In the genomic region with DNA sequence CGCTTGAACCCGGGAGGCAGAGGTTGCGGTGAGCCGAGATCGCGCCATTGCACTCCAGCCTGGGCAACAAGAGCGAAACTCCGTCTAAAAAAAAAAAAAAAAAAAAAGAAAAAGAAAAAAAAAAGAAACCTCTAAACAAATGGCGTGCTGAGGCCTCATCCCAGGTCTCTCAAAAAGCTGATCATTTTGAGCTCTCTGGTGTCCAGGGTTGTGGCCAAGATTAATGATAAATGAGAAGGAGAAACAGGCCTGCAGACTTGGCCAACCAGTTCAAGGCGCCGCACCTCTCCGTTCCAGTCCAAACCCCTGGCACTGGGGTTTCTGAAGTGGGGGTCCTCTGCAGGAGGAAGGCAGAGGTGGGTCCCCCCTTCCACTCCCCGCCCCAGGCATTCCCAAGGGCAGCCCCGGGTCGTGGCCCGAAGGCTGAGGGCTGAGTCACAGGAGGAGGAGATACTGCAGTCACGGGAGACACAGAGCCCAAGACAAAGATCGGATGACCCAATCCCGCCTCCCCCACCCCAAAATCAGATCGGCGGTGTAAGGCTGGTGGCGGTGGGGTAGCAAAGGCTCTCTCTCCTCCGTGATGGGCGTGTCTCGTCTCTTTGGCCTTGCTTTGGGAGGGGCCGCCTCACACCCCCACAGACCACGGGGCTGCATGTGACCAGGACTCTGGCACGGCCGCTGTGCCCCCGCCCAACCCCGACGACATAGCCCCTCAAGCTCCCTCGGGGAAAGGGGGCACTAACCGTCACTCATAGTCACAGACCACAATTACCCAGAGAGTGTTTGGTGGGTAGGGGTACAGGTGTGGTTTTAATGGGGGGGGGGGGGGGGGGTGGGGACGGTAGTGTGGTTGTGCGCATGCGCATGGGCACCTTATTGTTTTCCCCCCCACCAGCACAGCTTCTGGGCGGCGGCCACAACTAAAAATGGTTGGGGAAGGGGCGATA, we compare ENCODE assay signal across 8 cellular contexts. TPM values are rescaled to one million over a fixed set of nuclear protein-coding genes. Genes with fewer than 3 reads are reported as not detected.
DNase-seq lines count a peak whose midpoint lies in the region; ATAC-seq and TF ChIP-seq lines count a peak whose summit lies in the region.

No MANE protein-coding gene starts in this region.

- H3K27ac Mint-ChIP-seq in activated T-cell treated with anti-CD3 and anti-CD28 coated beads, Interleukin-2, amount 50 U/mL, for 72 hours: no peak overlapping the region
- H3K27ac Mint-ChIP-seq in naive thymus-derived CD8-positive, alpha-beta T cell: peak overlapping the region in 9 of 10 donors; percentile 60 to 88 (median 82)

- no peaks in the 10 kb centered on the region for H3K9me3 Mint-ChIP-seq in activated T-cell treated with anti-CD3 and anti-CD28 coated beads, Interleukin-2, amount 50 U/mL, for 72 hours
- no peaks in the 10 kb centered on the region for H3K9me3 Mint-ChIP-seq in naive thymus-derived CD8-positive, alpha-beta T cell

- TF ChIP-seq CTCF in 22Rv1 (IDR thresholded peaks at IDR 0.05): no peak

- H3K27ac ChIP-seq in 22Rv1: peak overlapping the region; percentile 64

- POLR2A ChIA-PET in naive thymus-derived CD8-positive, alpha-beta T cell (lab: Charles Lee): interaction anchor here (0.5 to 3.8 kb wide), 13 partner anchors 9 to 1795 kb away, joined by 3 to 29 read pairs (median 4); partner anchors contain the start of genes IFI35 and RPL27

- H3K36me3 Mint-ChIP-seq in activated T-cell treated with anti-CD3 and anti-CD28 coated beads, Interleukin-2, amount 50 U/mL, for 72 hours (ENCODE audit: insufficient read depth in 2 of 2): no peaks in the 10 kb centered on the region
- no peaks in the 10 kb centered on the region for H3K36me3 Mint-ChIP-seq in naive thymus-derived CD8-positive, alpha-beta T cell

- peak; percentile 66 for DNase-seq in GF-D8 (lab: John Stamatoyannopoulos, UW)
- peak; percentile 49 for DNase-seq in NCI-H2227 treated with DMSO at 0.1 percent for 48 hours (lab: John Stamatoyannopoulos, UW)
- peak in 1 of 2 donors; percentile 30 for DNase-seq in activated T-cell treated with anti-CD3 and anti-CD28 coated beads, Interleukin-2, amount 50 U/mL, for 72 hours
- peak; percentile 51 for DNase-seq in fibroblast of the conjunctiva (ENCODE audit: low read depth)
- peak in 9 of 10 donors; percentile 15 to 72 (median 32) for DNase-seq in naive thymus-derived CD8-positive, alpha-beta T cell
- DNase-seq in midbrain (lab: John Stamatoyannopoulos, UW): no peak

- peaks cover 19% of the 10 kb centered on the region for H3K4me1 Mint-ChIP-seq in activated T-cell treated with anti-CD3 and anti-CD28 coated beads, Interleukin-2, amount 50 U/mL, for 72 hours (ENCODE audit: low read depth)
- H3K4me1 Mint-ChIP-seq in naive thymus-derived CD8-positive, alpha-beta T cell: peaks cover 26 to 56% (median 41%) of the 10 kb centered on the region in 4 donors

- peak overlapping the region; percentile 92 to 93 for H3K4me3 Mint-ChIP-seq in activated T-cell treated with anti-CD3 and anti-CD28 coated beads, Interleukin-2, amount 50 U/mL, for 72 hours
- H3K4me3 Mint-ChIP-seq in naive thymus-derived CD8-positive, alpha-beta T cell: peak overlapping the region; percentile 85 to 93 (median 89)

- no peak for ATAC-seq in activated T-cell treated with anti-CD3 and anti-CD28 coated beads, Interleukin-2, amount 50 U/mL, for 72 hours (replicated peaks in 1 of 2)
- peak in 1 of 2 donors; percentile 13 for ATAC-seq in naive thymus-derived CD8-positive, alpha-beta T cell
- ATAC-seq in GM18511 (IDR thresholded peaks at IDR 0.05; ENCODE audit: unreplicated experiment): no peak

- H3K27me3 Mint-ChIP-seq in activated T-cell treated with anti-CD3 and anti-CD28 coated beads, Interleukin-2, amount 50 U/mL, for 72 hours (ENCODE audit: low read depth): peaks cover 9% of the 10 kb centered on the region
- no peaks in the 10 kb centered on the region for H3K27me3 Mint-ChIP-seq in naive thymus-derived CD8-positive, alpha-beta T cell

RNA-seq across cellular contexts. Expression of gene VAT1, which starts 1.1 kb away (rescaled TPM):
- total RNA-seq in activated T-cell treated with anti-CD3 and anti-CD28 coated beads, Interleukin-2, amount 50 U/mL, for 72 hours: 10 to 100 TPM; 13.2 to 23.2 TPM
- total RNA-seq in naive thymus-derived CD8-positive, alpha-beta T cell: 10 to 100 TPM; 36.7 to 42.2 TPM
- 10 to 100 TPM; 24.7 to 33.9 (median 28.2) TPM for polyA plus RNA-seq in naive thymus-derived CD8-positive, alpha-beta T cell

RNA-seq across cellular contexts. Expression of gene RND2, which starts 4.0 kb away (rescaled TPM):
- not detected for total RNA-seq in activated T-cell treated with anti-CD3 and anti-CD28 coated beads, Interleukin-2, amount 50 U/mL, for 72 hours
- total RNA-seq in naive thymus-derived CD8-positive, alpha-beta T cell: under 1 TPM in 1 of 2 experiments, not detected in 1; 0.16 TPM
- under 1 TPM in 2 of 3 donors, not detected in 1; 0.08 to 0.09 TPM for polyA plus RNA-seq in naive thymus-derived CD8-positive, alpha-beta T cell

RNA-seq across cellular contexts. Expression of gene IFI35, which starts 14.5 kb away (rescaled TPM):
- total RNA-seq in activated T-cell treated with anti-CD3 and anti-CD28 coated beads, Interleukin-2, amount 50 U/mL, for 72 hours: 10 to 100 TPM; 28.3 to 63.3 TPM
- total RNA-seq in naive thymus-derived CD8-positive, alpha-beta T cell: 10 to 100 TPM; 35.7 to 39.1 TPM
- 10 to 100 TPM; 44.8 to 49.8 (median 47.2) TPM for polyA plus RNA-seq in naive thymus-derived CD8-positive, alpha-beta T cell

RNA-seq across cellular contexts. Expression of gene RPL27, which starts 22.8 kb away (rescaled TPM):
- total RNA-seq in activated T-cell treated with anti-CD3 and anti-CD28 coated beads, Interleukin-2, amount 50 U/mL, for 72 hours: 1,000 to 10,000 TPM; 1,142 to 1,191 TPM
- 1,000 to 10,000 TPM; 1,609 to 1,640 TPM for total RNA-seq in naive thymus-derived CD8-positive, alpha-beta T cell
- 1,000 to 10,000 TPM; 2,416 to 2,846 (median 2,434) TPM for polyA plus RNA-seq in naive thymus-derived CD8-positive, alpha-beta T cell

RNA-seq across cellular contexts. Expression of gene RUNDC1, which starts 40.7 kb away (rescaled TPM):
- total RNA-seq in activated T-cell treated with anti-CD3 and anti-CD28 coated beads, Interleukin-2, amount 50 U/mL, for 72 hours: 10 to 100 TPM in 1 of 2 donors, 1 to 10 TPM in 1; 10.0 to 11.5 TPM
- 10 to 100 TPM; 18.6 to 18.8 TPM for total RNA-seq in naive thymus-derived CD8-positive, alpha-beta T cell
- polyA plus RNA-seq in naive thymus-derived CD8-positive, alpha-beta T cell: 10 to 100 TPM; 11.8 to 15.9 (median 14.6) TPM
